Comparison of ENCODE assay signal across 23 cellular contexts in genomic region chr5:79872309-79872708, GRCh38.
DNase-seq lines count a peak whose midpoint lies in the region; ATAC-seq and TF ChIP-seq lines count a peak whose summit lies in the region.
"Had no signal": no experiment of that assay in that cellular context is flagged by ENCODE, and none has a peak within 500 bp of the region (broad histone marks: within the 10 kb centered on the region; RNA-seq: fewer than 3 reads in every experiment).

No MANE protein-coding gene starts in this region.

- no peak for TF ChIP-seq CTCF in heart left ventricle (IDR thresholded peaks at IDR 0.05)
- TF ChIP-seq CTCF in fibroblast of villous mesenchyme (IDR thresholded peaks at IDR 0.05; ENCODE audit: insufficient read depth, low read depth, low read length): no peak
- no peak for TF ChIP-seq CTCF in nephron progenitor cell (IDR thresholded peaks at IDR 0.05)

- H3K4me3 Mint-ChIP-seq in nephron progenitor cell: no peak overlapping the region
- H3K4me3 Mint-ChIP-seq: CD4-positive, alpha-beta T cell had no signal

- DNase-seq in heart left ventricle (peak in 4 of 5 donors; percentile 40 to 72 (median 60)), right cardiac atrium (no peak), fibroblast of villous mesenchyme (ENCODE audit: low read depth) (peak; percentile 2), nephron progenitor cell (no peak), OCI-M2 (lab: John Stamatoyannopoulos, UW; ENCODE audit: unreplicated experiment) (no peak), NCI-H524 treated with DMSO at 0.1 percent for 48 hours (lab: John Stamatoyannopoulos, UW) (no peak), NCI-H1092 (lab: John Stamatoyannopoulos, UW) (no peak)
- DNase-seq: AML-193; CD4-positive, alpha-beta T cell; GM23248; H7; Karpas-422; NCI-H1092 treated with DMSO at 0.1 percent for 48 hours; NCI-H1436 treated with DMSO at 0.1 percent for 48 hours; NCI-H1930; NCI-H2107; NCI-H446 treated with DMSO at 0.1 percent for 48 hours; NCI-H526 treated with DMSO at 0.1 percent for 48 hours; SK-N-SH had no signal

- H3K36me3 ChIP-seq in heart left ventricle: no peaks in the 10 kb centered on the region
- H3K36me3 ChIP-seq: BLaER1 treated with 17β-estradiol and CSF1 and Interleukin-3, amounts not matched to agents 10 nM and 100 nM had no signal

- no peaks in the 10 kb centered on the region for H3K27me3 ChIP-seq in heart left ventricle
- no peaks in the 10 kb centered on the region for H3K27me3 ChIP-seq in right cardiac atrium (ENCODE audit: control insufficient read depth, insufficient read depth)
- H3K27me3 ChIP-seq: BLaER1 treated with 17β-estradiol and CSF1 and Interleukin-3, amounts not matched to agents 10 nM and 100 nM had no signal

- WGBS in heart left ventricle, 4 donors: 31 to 61% (median 44%) methylated on average over 2 of the region's 2 CpGs
- 47% methylated on average over 2 of the region's 2 CpGs for WGBS in right cardiac atrium

- no peaks in the 10 kb centered on the region for H3K36me3 Mint-ChIP-seq in nephron progenitor cell (ENCODE audit: low read depth)

- TF ChIP-seq POLR2A in heart left ventricle (IDR thresholded peaks at IDR 0.05): no peak

- H3K27me3 Mint-ChIP-seq in nephron progenitor cell (ENCODE audit: low read depth, poor library complexity): peaks cover 1% of the 10 kb centered on the region

- peak overlapping the region; percentile 72 for H3K27ac Mint-ChIP-seq in nephron progenitor cell
- H3K27ac Mint-ChIP-seq: CD4-positive, alpha-beta T cell had no signal

- peaks cover 0 to 3% (median 0%) of the 10 kb centered on the region in 12 donors for H3K9me3 ChIP-seq in heart left ventricle
- H3K9me3 ChIP-seq in right cardiac atrium (ENCODE audit: control insufficient read depth, low read length): no peaks in the 10 kb centered on the region
- H3K9me3 ChIP-seq: SK-N-SH had no signal

- ATAC-seq in heart left ventricle (peak; percentile 46 to 72 (median 64)), right cardiac atrium (no peak), GM18858 (IDR thresholded peaks at IDR 0.05; ENCODE audit: unreplicated experiment) (no peak)
- ATAC-seq: HepG2, Panc1 had no signal

- peaks cover 20% of the 10 kb centered on the region for H3K9me3 Mint-ChIP-seq in nephron progenitor cell
- H3K9me3 Mint-ChIP-seq: CD4-positive, alpha-beta T cell had no signal

- no peak overlapping the region for H3K4me3 ChIP-seq in heart left ventricle
- H3K4me3 ChIP-seq in right cardiac atrium (ENCODE audit: low read length): no peak overlapping the region
- no peak overlapping the region for H3K4me3 ChIP-seq in fibroblast of villous mesenchyme (ENCODE audit: low read depth, low read length)
- H3K4me3 ChIP-seq: BLaER1 treated with 17β-estradiol and CSF1 and Interleukin-3, amounts not matched to agents 10 nM and 100 nM; GM23248 had no signal

- peaks cover 18% of the 10 kb centered on the region for H3K4me1 Mint-ChIP-seq in nephron progenitor cell

- intact Hi-C loops in heart left ventricle (cut with DNase I) (loop anchor here in 2 of 10 donors (10.0 kb wide), 2 partner anchors 102 to 112 kb away; no protein-coding TSS in a partner anchor), right cardiac atrium (cut with DNase I) (no loop called here)

- H3K27ac ChIP-seq in heart left ventricle: peak overlapping the region in 8 of 12 donors; percentile 36 to 72 (median 53)
- no peak overlapping the region for H3K27ac ChIP-seq in right cardiac atrium (ENCODE audit: low read length)
- H3K27ac ChIP-seq: BLaER1 treated with 17β-estradiol and CSF1 and Interleukin-3, amounts not matched to agents 10 nM and 100 nM; GM23248 had no signal

- H3K4me1 ChIP-seq in heart left ventricle (peaks cover 0 to 43% (median 15%) of the 10 kb centered on the region in 12 donors), right cardiac atrium (ENCODE audit: control insufficient read depth, insufficient read depth, low read length) (no peaks in the 10 kb centered on the region)

Comparison
In these comparisons a context has a peak if more than half of its experiments do, and no peak if none do; other contexts are left out.
1. ATAC-seq: peak in heart left ventricle (4 of 4); none in right cardiac atrium (0 of 2) and GM18858 (single experiment).
2. DNase-seq: peak in heart left ventricle (4 of 5) and fibroblast of villous mesenchyme (single experiment); none in right cardiac atrium (0 of 3), nephron progenitor cell (single experiment), OCI-M2 (single experiment), NCI-H524 treated with DMSO at 0.1 percent for 48 hours (single experiment) and NCI-H1092 (single experiment).